ENCODE assay signal across 25 cellular contexts in the genomic region with DNA sequence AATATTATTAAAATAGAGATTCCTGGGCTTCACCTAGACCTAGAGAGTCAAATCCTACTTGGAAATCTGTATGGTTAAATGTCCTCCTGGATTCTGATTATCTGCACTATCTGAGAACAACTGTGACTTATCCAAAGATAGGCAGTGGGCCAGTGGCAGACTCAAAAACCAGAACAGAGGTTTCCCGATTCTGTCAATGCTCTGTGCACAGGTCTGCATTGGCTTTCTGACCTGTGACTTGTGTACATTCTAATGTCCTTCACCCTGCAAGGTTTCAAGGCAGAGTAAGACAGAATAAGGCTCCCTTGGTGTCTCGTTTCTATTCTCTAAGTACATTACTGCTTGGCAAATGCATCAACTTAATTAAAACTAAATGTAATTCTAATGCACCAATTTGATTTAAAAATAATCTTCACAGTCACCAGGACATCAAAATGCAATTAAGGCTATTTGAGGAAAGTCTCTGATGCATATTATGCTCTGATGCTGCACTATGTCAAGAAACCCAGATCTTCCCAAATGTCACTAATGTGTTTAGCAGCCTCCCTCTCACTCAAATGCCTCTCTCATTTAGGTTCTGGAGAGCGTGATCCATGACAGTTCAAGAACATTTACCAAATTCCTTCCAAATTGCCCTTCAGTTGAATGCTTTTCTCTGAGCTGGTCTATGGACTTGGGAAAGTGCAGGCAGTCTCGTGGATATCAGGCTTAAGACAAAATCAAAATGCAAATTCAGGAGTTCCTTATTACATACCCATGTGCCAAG.
"Had no signal": no experiment of that assay in that cellular context is flagged by ENCODE, and none has a peak within 500 bp of the region (broad histone marks: within the 10 kb centered on the region; RNA-seq: fewer than 3 reads in every experiment).

No MANE protein-coding gene starts in this region.

- H2AFZ ChIP-seq: hepatocyte had no signal

- H3K36me3 ChIP-seq: colonic mucosa, gastroesophageal sphincter, heart left ventricle, lower lobe of right lung, ovary, thyroid gland had no signal

- H3K4me2 ChIP-seq: hepatocyte, smooth muscle cell had no signal

- H3K4me3 ChIP-seq: colonic mucosa, gastroesophageal sphincter, heart left ventricle, hepatocyte, lower lobe of right lung, ovary, smooth muscle cell, thyroid gland had no signal

- DNase-seq: colonic mucosa; effector CD8-positive, alpha-beta T cell; endodermal cell; foreskin keratinocyte; heart left ventricle; kidney glomerular epithelial cell; left colon; left ventricle myocardium superior; lower lobe of right lung; natural killer cell; occipital lobe; ovary; stimulated activated CD4-positive, alpha-beta T cell treated with anti-CD3 and anti-CD28 coated beads, Interleukin-12 subunit alpha, Interleukin-12 subunit beta, amount 100 ng/mL, for 4 hours; stimulated activated CD4-positive, alpha-beta T cell treated with anti-CD3 and anti-CD28 coated beads, Interleukin-1b, Interleukin-23, amount 100 ng/mL, for 48 hours; stimulated activated CD4-positive, alpha-beta T cell treated with anti-CD3 and anti-CD28 coated beads, Interleukin-4, amount 100 ng/mL, for 1 hour; stimulated activated CD8-positive, alpha-beta memory T cell treated with anti-CD3 and anti-CD28 coated beads, Interleukin-4, amount 100 ng/mL, for 48 hours; stimulated activated naive CD4-positive, alpha-beta T cell; stimulated activated naive CD8-positive, alpha-beta T cell treated with anti-CD3 and anti-CD28 coated beads, Interleukin-15, amount 100 ng/mL, for 72 hours; thyroid gland had no signal

- H3K9me3 ChIP-seq: colonic mucosa, gastroesophageal sphincter, heart left ventricle, lower lobe of right lung, ovary, thyroid gland had no signal

- H3K4me1 ChIP-seq: colonic mucosa, gastroesophageal sphincter, heart left ventricle, lower lobe of right lung, thyroid gland had no signal

- H3K27ac ChIP-seq: colonic mucosa, epithelial cell of prostate, foreskin keratinocyte, gastroesophageal sphincter, heart left ventricle, hepatocyte, lower lobe of right lung, ovary, thyroid gland had no signal

- H3K27me3 ChIP-seq: colonic mucosa, foreskin keratinocyte, gastroesophageal sphincter, heart left ventricle, hepatocyte, ovary, thyroid gland had no signal

- H3K79me2 ChIP-seq: hepatocyte had no signal

- ATAC-seq: esophagus mucosa; foreskin keratinocyte; gastroesophageal sphincter; heart left ventricle; left colon; left ventricle myocardium superior; lower lobe of right lung; natural killer cell; sciatic nerve; stimulated activated naive CD8-positive, alpha-beta T cell treated with anti-CD3 and anti-CD28 coated beads, Interleukin-15, amount 100 ng/mL, for 72 hours had no signal
